ENCODE assay signal across 10 cellular contexts in genomic region chr1:244963231-244963826, GRCh38.
DNase-seq lines count a peak whose midpoint lies in the region; ATAC-seq and TF ChIP-seq lines count a peak whose summit lies in the region.
"Had no signal": no experiment of that assay in that cellular context is flagged by ENCODE, and none has a peak within 500 bp of the region (broad histone marks: within the 10 kb centered on the region; RNA-seq: fewer than 3 reads in every experiment).

No MANE protein-coding gene starts in this region.

- DNase-seq in M059J (ENCODE audit: low read depth) (peak; percentile 15), mammary epithelial cell (no peak), mesothelial cell of epicardium (ENCODE audit: low spot score in 2 of 2, unreplicated experiment in 2 of 2) (no peak), inferior parietal cortex (ENCODE audit: extremely low spot score) (no peak), SHP77 treated with DMSO at 0.1 percent for 48 hours (lab: John Stamatoyannopoulos, UW) (no peak)

- H3K4me3 ChIP-seq in ACC112 (ENCODE audit: low read depth, low read length), result peak overlapping the region; percentile 53
- H3K4me3 ChIP-seq in mammary epithelial cell (replicated peaks in 1 of 3; ENCODE audit: insufficient read depth in 1 of 3, low read depth in 2 of 3, low read length in 3 of 3), result no peak overlapping the region

- H3K27ac ChIP-seq in ACC112 (ENCODE audit: low read depth, low read length) (peak overlapping the region; percentile 89), mammary epithelial cell (ENCODE audit: insufficient read depth, low read depth, low read length) (no peak overlapping the region)
- H3K27ac ChIP-seq: neutrophil had no signal

- H3K4me1 Mint-ChIP-seq in mesothelial cell of epicardium, result peaks cover 29% of the 10 kb centered on the region

- H3K36me3 ChIP-seq in ACC112 (ENCODE audit: insufficient read depth, low read length), result no peaks in the 10 kb centered on the region
- H3K36me3 ChIP-seq in mammary epithelial cell (ENCODE audit: insufficient read depth, low read length), result no peaks in the 10 kb centered on the region
- H3K36me3 ChIP-seq: neutrophil had no signal

- no peaks in the 10 kb centered on the region for H3K36me3 Mint-ChIP-seq in mesothelial cell of epicardium

- no peak for ATAC-seq in GM19467 (IDR thresholded peaks at IDR 0.05; ENCODE audit: unreplicated experiment)
- no peak for ATAC-seq in HG02759 (IDR thresholded peaks at IDR 0.05; ENCODE audit: unreplicated experiment)

- dilution Hi-C loops in mammary epithelial cell (cut with HindIII; ENCODE audit: low sequenced_read_pairs), result no loop called here

- BruUV-seq in mammary epithelial cell (replicated peaks; lab: Mats Ljungman, UMichigan), result no TSS peak

- H2AFZ ChIP-seq in ACC112 (ENCODE audit: low read length, unreplicated experiment), result peak overlapping the region; percentile 70
- no peak overlapping the region for H2AFZ ChIP-seq in mammary epithelial cell (ENCODE audit: low read depth, low read length)

- H4K20me1 ChIP-seq in mammary epithelial cell (ENCODE audit: insufficient read depth, low read length), result no peaks in the 10 kb centered on the region

- intact Hi-C loops in mammary epithelial cell (cut with micrococcal nuclease), result no loop called here

- no peaks in the 10 kb centered on the region for H3K9me3 ChIP-seq in mammary epithelial cell (replicated peaks; ENCODE audit: insufficient read depth, low read length)
- H3K9me3 ChIP-seq: neutrophil had no signal

- H3K9me3 Mint-ChIP-seq in mesothelial cell of epicardium, result no peaks in the 10 kb centered on the region
- H3K9me3 Mint-ChIP-seq: IgD-negative memory B cell had no signal

- CTCF ChIA-PET in mammary epithelial cell (lab: Charles Lee; ENCODE audit: low non-redundant PET), result no interaction called here

- WGBS in mammary epithelial cell (ENCODE audit: low coverage, missing lambda C conversion rate), result 96% methylated on average over 7 of the region's 7 CpGs

- peak overlapping the region; percentile 50 for H3K4me2 ChIP-seq in mammary epithelial cell (ENCODE audit: insufficient read depth, low read depth, low read length)

- no peaks in the 10 kb centered on the region for H3K27me3 Mint-ChIP-seq in mesothelial cell of epicardium (ENCODE audit: low read depth)
- H3K27me3 Mint-ChIP-seq: IgD-negative memory B cell had no signal

- no peak for TF ChIP-seq CTCF in mammary epithelial cell (conservative IDR thresholded peaks at IDR 0.05 in 1 of 2, IDR thresholded peaks at IDR 0.05 in 1 of 2; ENCODE audit: extremely low read depth in 1 of 2, insufficient read depth in 1 of 2, low read depth in 1 of 2, low read length in 2 of 2)
- no peak for TF ChIP-seq CTCF in mesothelial cell of epicardium (IDR thresholded peaks at IDR 0.05; ENCODE audit: unreplicated experiment)

- H3K27ac Mint-ChIP-seq in mesothelial cell of epicardium, result peak overlapping the region; percentile 81

- H3K4me1 ChIP-seq in ACC112 (ENCODE audit: control insufficient read depth, insufficient read depth, low read length, unreplicated experiment), result peaks cover 30% of the 10 kb centered on the region
- peaks cover 10% of the 10 kb centered on the region for H3K4me1 ChIP-seq in mammary epithelial cell (ENCODE audit: insufficient read depth, low read length)

- H3K27me3 ChIP-seq in ACC112 (ENCODE audit: insufficient read depth, low read length) (no peaks in the 10 kb centered on the region), mammary epithelial cell (ENCODE audit: insufficient read depth, low read length) (no peaks in the 10 kb centered on the region)
- H3K27me3 ChIP-seq: neutrophil had no signal

- H3K4me3 Mint-ChIP-seq in mesothelial cell of epicardium, result no peak overlapping the region

- no peak overlapping the region for H3K9ac ChIP-seq in mammary epithelial cell (ENCODE audit: insufficient read depth, low read length)

- H3K79me2 ChIP-seq in ACC112 (ENCODE audit: control insufficient read depth, insufficient read depth, low read length, unreplicated experiment) (no peaks in the 10 kb centered on the region), mammary epithelial cell (ENCODE audit: insufficient read depth, low read length) (no peaks in the 10 kb centered on the region)

- in situ Hi-C loops in mammary epithelial cell (cut with MboI; ENCODE audit: low sequenced_read_pairs in 2 of 2), result loop anchor here in 1 of 2 donors (10.0 to 25.0 kb wide), 2 partner anchors 99 to 301 kb away; partner anchors contain the start of genes DESI2 and HNRNPU
